In the genomic region with DNA sequence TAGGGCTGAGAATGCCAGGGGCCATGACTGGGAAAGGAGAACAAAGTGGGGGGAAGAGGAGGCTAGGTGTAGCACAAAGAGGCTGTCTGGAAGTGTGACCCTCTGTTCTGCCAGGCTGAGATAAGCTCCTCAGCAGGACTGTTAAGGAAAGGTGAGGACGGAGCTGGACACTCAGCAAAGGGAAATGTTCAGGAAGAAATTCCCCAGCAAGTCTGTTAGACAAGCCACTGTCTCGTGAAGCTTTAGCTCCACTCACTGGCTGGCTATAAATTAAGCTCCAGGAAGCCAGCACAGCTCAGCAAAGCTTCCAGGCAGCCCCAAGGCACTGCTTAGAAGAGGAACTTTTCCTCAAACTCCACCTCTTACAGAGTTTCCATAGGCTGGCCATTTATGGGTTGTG, we compare ENCODE assay signal across 14 cellular contexts.
DNase-seq lines count a peak whose midpoint lies in the region; ATAC-seq and TF ChIP-seq lines count a peak whose summit lies in the region.
"Had no signal": no experiment of that assay in that cellular context is flagged by ENCODE, and none has a peak within 500 bp of the region (broad histone marks: within the 10 kb centered on the region; RNA-seq: fewer than 3 reads in every experiment).

No MANE protein-coding gene starts in this region.

- ATAC-seq in HG03460 (IDR thresholded peaks at IDR 0.05; ENCODE audit: unreplicated experiment), result no peak
- ATAC-seq in HG02884 (IDR thresholded peaks at IDR 0.05; ENCODE audit: unreplicated experiment), result no peak
- no peak for ATAC-seq in activated naive CD8-positive, alpha-beta T cell treated with anti-CD3 and anti-CD28 coated beads, Interleukin-2, amount 50 U/mL, for 24 hours
- ATAC-seq: stimulated activated effector memory CD8-positive, alpha-beta T cell treated with anti-CD3 and anti-CD28 coated beads, Interleukin-12 subunit alpha, Interleukin-12 subunit beta, amount 100 ng/mL, for 72 hours had no signal

- no peaks in the 10 kb centered on the region for H3K9me3 Mint-ChIP-seq in activated naive CD8-positive, alpha-beta T cell treated with anti-CD3 and anti-CD28 coated beads, Interleukin-2, amount 50 U/mL, for 24 hours

- no peaks in the 10 kb centered on the region for H4K20me1 ChIP-seq in GM23248 (ENCODE audit: insufficient read depth)
- H4K20me1 ChIP-seq: BLaER1 had no signal

- H3K4me1 Mint-ChIP-seq in activated naive CD8-positive, alpha-beta T cell treated with anti-CD3 and anti-CD28 coated beads, Interleukin-2, amount 50 U/mL, for 24 hours, result no peaks in the 10 kb centered on the region
- H3K4me1 Mint-ChIP-seq: stimulated activated effector memory CD8-positive, alpha-beta T cell treated with anti-CD3 and anti-CD28 coated beads, Interleukin-12 subunit alpha, Interleukin-12 subunit beta, amount 100 ng/mL, for 72 hours had no signal

- H3K79me2 ChIP-seq in GM23248 (ENCODE audit: insufficient read depth), result no peaks in the 10 kb centered on the region

- intact Hi-C loops in A673 (cut with micrococcal nuclease; ENCODE audit: unreplicated experiment), result loop anchor here (1.0 to 5.0 kb wide), 4 partner anchors 76 to 603 kb away; no protein-coding TSS in a partner anchor

- H3F3A ChIP-seq in GM23248 (ENCODE audit: insufficient read depth), result no peaks in the 10 kb centered on the region

- no peak overlapping the region for H3K9ac ChIP-seq in GM23248
- H3K9ac ChIP-seq: BLaER1, KMS-11 had no signal

- H3K27ac ChIP-seq in A673 (ENCODE audit: low read depth, low read length, poor library complexity, severe bottlenecking) (peak overlapping the region; percentile 21), GM23248 (no peak overlapping the region)
- H3K27ac ChIP-seq: BLaER1, KMS-11, neutrophil had no signal

- H3K4me2 ChIP-seq in GM23248 (ENCODE audit: unreplicated experiment), result no peak overlapping the region
- H3K4me2 ChIP-seq: BLaER1, KMS-11 had no signal

- no TSS peak for BruUV-seq in A673 (replicated peaks; lab: Mats Ljungman, UMichigan)

- DNase-seq in A673 (ENCODE audit: low spot score), result peak; percentile 85
- peak; percentile 5 for DNase-seq in GM12865 (ENCODE audit: low read depth)
- peak; percentile 60 for DNase-seq in SK-MEL-5 (ENCODE audit: low read depth, low spot score)
- DNase-seq in islet precursor cell, result peak; percentile 81
- no peak for DNase-seq in GM23248
- no peak for DNase-seq in activated naive CD8-positive, alpha-beta T cell treated with anti-CD3 and anti-CD28 coated beads, Interleukin-2, amount 50 U/mL, for 24 hours
- DNase-seq: HFFc6, kidney had no signal

- CTCF ChIA-PET in A673 (lab: Charles Lee), result interaction anchor here (0.6 to 1.7 kb wide), 7 partner anchors 60 to 605 kb away, joined by 3 to 9 read pairs (median 4); no protein-coding TSS in a partner anchor

- H3K4me3 ChIP-seq in A673 (ENCODE audit: low read depth, low read length, poor library complexity, severe bottlenecking) (no peak overlapping the region), GM12865 (ENCODE audit: low read depth, low read length) (no peak overlapping the region), GM23248 (no peak overlapping the region)
- H3K4me3 ChIP-seq: BLaER1 had no signal

- H3K27me3 Mint-ChIP-seq in activated naive CD8-positive, alpha-beta T cell treated with anti-CD3 and anti-CD28 coated beads, Interleukin-2, amount 50 U/mL, for 24 hours, result no peaks in the 10 kb centered on the region

- no peak overlapping the region for H2AFZ ChIP-seq in GM23248

- POLR2A ChIA-PET in A673 (lab: Charles Lee; ENCODE audit: low non-redundant PET), result no interaction called here

- H3K9me2 ChIP-seq in GM23248 (ENCODE audit: insufficient read depth), result no peaks in the 10 kb centered on the region

- no peak overlapping the region for H3K4me3 Mint-ChIP-seq in activated naive CD8-positive, alpha-beta T cell treated with anti-CD3 and anti-CD28 coated beads, Interleukin-2, amount 50 U/mL, for 24 hours
- H3K4me3 Mint-ChIP-seq: HFFc6; stimulated activated effector memory CD8-positive, alpha-beta T cell treated with anti-CD3 and anti-CD28 coated beads, Interleukin-12 subunit alpha, Interleukin-12 subunit beta, amount 100 ng/mL, for 72 hours had no signal

- no peaks in the 10 kb centered on the region for H3K36me3 Mint-ChIP-seq in activated naive CD8-positive, alpha-beta T cell treated with anti-CD3 and anti-CD28 coated beads, Interleukin-2, amount 50 U/mL, for 24 hours (ENCODE audit: low read depth)
- H3K36me3 Mint-ChIP-seq: stimulated activated effector memory CD8-positive, alpha-beta T cell treated with anti-CD3 and anti-CD28 coated beads, Interleukin-12 subunit alpha, Interleukin-12 subunit beta, amount 100 ng/mL, for 72 hours had no signal

- H3K4me1 ChIP-seq in A673 (ENCODE audit: insufficient read depth, low read length, poor library complexity, severe bottlenecking) (peaks cover 10% of the 10 kb centered on the region), GM23248 (ENCODE audit: insufficient read depth) (no peaks in the 10 kb centered on the region)
- H3K4me1 ChIP-seq: BLaER1 had no signal

- H3K27me3 ChIP-seq in A673 (replicated peaks; ENCODE audit: insufficient read depth, low read depth, low read length, poor library complexity), result no peaks in the 10 kb centered on the region
- no peaks in the 10 kb centered on the region for H3K27me3 ChIP-seq in GM23248 (replicated peaks; ENCODE audit: insufficient read depth)
- H3K27me3 ChIP-seq: BLaER1, neutrophil had no signal

- TF ChIP-seq CTCF in A673 (conservative IDR thresholded peaks at IDR 0.05; ENCODE audit: low read depth, low read length) (peak; percentile 77), GM12865 (IDR thresholded peaks at IDR 0.05; ENCODE audit: insufficient read depth, low read depth, low read length, missing control alignments) (peak; percentile 5)

- no peak overlapping the region for H3K27ac Mint-ChIP-seq in activated naive CD8-positive, alpha-beta T cell treated with anti-CD3 and anti-CD28 coated beads, Interleukin-2, amount 50 U/mL, for 24 hours
- H3K27ac Mint-ChIP-seq: HFFc6; stimulated activated effector memory CD8-positive, alpha-beta T cell treated with anti-CD3 and anti-CD28 coated beads, Interleukin-12 subunit alpha, Interleukin-12 subunit beta, amount 100 ng/mL, for 72 hours had no signal

- H3K36me3 ChIP-seq in A673 (ENCODE audit: insufficient read depth, low read length, poor library complexity, severe bottlenecking), result no peaks in the 10 kb centered on the region
- no peaks in the 10 kb centered on the region for H3K36me3 ChIP-seq in GM23248 (ENCODE audit: low read depth)
- H3K36me3 ChIP-seq: BLaER1, neutrophil had no signal

- 0 to 4% methylated on average over 2 of the region's 2 CpGs for WGBS in GM23248 (ENCODE audit: low coverage in 1 of 2, low lambda C conversion rate in 2 of 2, missing lambda C conversion rate in 2 of 2), 2 experiments

- H3K9me3 ChIP-seq in A673 (ENCODE audit: low read depth, low read length, poor library complexity, severe bottlenecking) (no peaks in the 10 kb centered on the region), GM23248 (ENCODE audit: low read depth) (no peaks in the 10 kb centered on the region)
- H3K9me3 ChIP-seq: BLaER1, neutrophil had no signal

- in situ Hi-C loops in SK-MEL-5 (cut with HindIII; ENCODE audit: low pct_unique_long_range_greater_than_20kb, low sequenced_read_pairs), result no loop called here
- in situ Hi-C loops in GM23248 (cut with MboI), result no loop called here

Comparison
In these comparisons a context has a peak if more than half of its experiments do, and no peak if none do; other contexts are left out.
1. DNase-seq: peak in A673 (single experiment), GM12865 (single experiment), SK-MEL-5 (single experiment) and islet precursor cell (single experiment); none in GM23248 (single experiment) and activated naive CD8-positive, alpha-beta T cell treated with anti-CD3 and anti-CD28 coated beads, Interleukin-2, amount 50 U/mL, for 24 hours (single experiment).